ENCODE assay signal across 16 cellular contexts in genomic region chr11:57274904-57275498, GRCh38. TPM values are rescaled to one million over a fixed set of nuclear protein-coding genes. Genes with fewer than 3 reads are reported as not detected.
"Had no signal": no experiment of that assay in that cellular context is flagged by ENCODE, and none has a peak within 500 bp of the region (broad histone marks: within the 10 kb centered on the region; RNA-seq: fewer than 3 reads in every experiment).

No MANE protein-coding gene starts in this region.

- H3K79me2 ChIP-seq: hepatocyte had no signal

- H3K4me3 ChIP-seq: hepatocyte, mucosa of descending colon, thyroid gland, vagina had no signal

- H3K27ac ChIP-seq: hepatocyte, thyroid gland, vagina had no signal

- H3K4me2 ChIP-seq: hepatocyte had no signal

- H2AFZ ChIP-seq: hepatocyte had no signal

- ATAC-seq: activated T-cell treated with anti-CD3 and anti-CD28 coated beads, Interleukin-2, amount 50 U/mL, for 4 hours; mucosa of descending colon; naive thymus-derived CD8-positive, alpha-beta T cell; T-helper 17 cell had no signal

- DNase-seq: activated CD4-positive, alpha-beta T cell treated with anti-CD3 and anti-CD28 coated beads, Interleukin-2, amount 50 U/mL, for 4 hours; activated gamma-delta T cell; activated naive CD8-positive, alpha-beta T cell treated with anti-CD3 and anti-CD28 coated beads for 36 hours; activated T-cell treated with anti-CD3 and anti-CD28 coated beads, Interleukin-2, amount 50 U/mL, for 4 hours; mammary epithelial cell; mucosa of descending colon; naive thymus-derived CD8-positive, alpha-beta T cell; nucleus accumbens; stimulated activated CD4-positive, alpha-beta T cell treated with anti-CD3 and anti-CD28 coated beads, Interleukin-4, amount 100 ng/mL, for 1 hour; T-helper 17 cell; thyroid gland had no signal

- H3K36me3 ChIP-seq: thyroid gland, vagina had no signal

- H3K9me3 ChIP-seq: mucosa of descending colon, thyroid gland had no signal

- H3K4me3 Mint-ChIP-seq: activated naive CD8-positive, alpha-beta T cell treated with anti-CD3 and anti-CD28 coated beads for 36 hours; activated T-cell treated with anti-CD3 and anti-CD28 coated beads, Interleukin-2, amount 50 U/mL, for 4 hours; naive thymus-derived CD8-positive, alpha-beta T cell; T-helper 17 cell had no signal

- H3K27me3 ChIP-seq: hepatocyte, thyroid gland, vagina had no signal

- FAIRE-seq: frontal cortex had no signal

- H3K27ac Mint-ChIP-seq: activated naive CD8-positive, alpha-beta T cell treated with anti-CD3 and anti-CD28 coated beads for 36 hours; T-helper 17 cell had no signal

RNA-seq across cellular contexts. Expression of gene APLNR, which starts 38.0 kb away (rescaled TPM):
- total RNA-seq: activated naive CD8-positive, alpha-beta T cell treated with anti-CD3 and anti-CD28 coated beads for 36 hours; activated T-cell treated with anti-CD3 and anti-CD28 coated beads, Interleukin-2, amount 50 U/mL, for 4 hours; kidney epithelial cell; mammary epithelial cell; naive thymus-derived CD8-positive, alpha-beta T cell; pulmonary artery endothelial cell; T-helper 17 cell had no signal
- polyA plus RNA-seq: mammary epithelial cell; naive thymus-derived CD8-positive, alpha-beta T cell had no signal
